17 cellular contexts compared by ENCODE assay signal in the genomic region with DNA sequence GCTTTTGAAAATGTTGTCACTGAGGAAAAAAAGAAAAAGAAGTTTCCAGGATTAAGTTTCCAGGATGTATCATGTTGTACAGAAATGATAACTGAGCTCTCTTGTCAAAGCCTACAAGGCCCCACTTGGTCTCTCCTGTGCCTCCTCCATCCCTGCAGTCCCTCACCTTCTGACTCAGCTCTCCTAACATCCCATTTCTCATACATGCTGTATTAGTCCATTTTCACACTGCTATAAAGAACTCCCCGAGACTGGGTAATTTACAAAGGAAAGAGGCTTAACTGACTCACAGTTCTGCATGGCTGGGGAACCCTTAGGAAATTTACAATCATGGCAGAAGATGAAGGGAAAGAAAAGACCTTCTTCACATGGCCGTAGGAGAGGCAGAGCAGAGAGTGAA. TPM values are rescaled to one million over a fixed set of nuclear protein-coding genes. Genes with fewer than 3 reads are reported as not detected.
DNase-seq lines count a peak whose midpoint lies in the region; ATAC-seq, FAIRE-seq and TF ChIP-seq lines count a peak whose summit lies in the region.
"Had no signal": no experiment of that assay in that cellular context is flagged by ENCODE, and none has a peak within 500 bp of the region (broad histone marks: within the 10 kb centered on the region; RNA-seq: fewer than 3 reads in every experiment).

No MANE protein-coding gene starts in this region.

- peaks cover 69% of the 10 kb centered on the region for H3F3A ChIP-seq in GM23248 (ENCODE audit: insufficient read depth)

- H3K4me3 ChIP-seq in GM23248 (no peak overlapping the region), skeletal muscle satellite cell (ENCODE audit: low read length) (no peak overlapping the region), dorsolateral prefrontal cortex (no peak overlapping the region)
- H3K4me3 ChIP-seq: HAP-1, PC-9 had no signal

- 32 to 48% methylated on average over 2 of the region's 2 CpGs for WGBS in GM23248 (ENCODE audit: low coverage in 1 of 2, low lambda C conversion rate in 2 of 2, missing lambda C conversion rate in 2 of 2), 2 experiments

- H3K4me2 ChIP-seq in GM23248 (ENCODE audit: unreplicated experiment) = no peak overlapping the region
- H3K4me2 ChIP-seq in skeletal muscle satellite cell (ENCODE audit: low read length) = peak overlapping the region; percentile 6
- H3K4me2 ChIP-seq: PC-9 had no signal

- TF ChIP-seq CTCF in dorsolateral prefrontal cortex (IDR thresholded peaks at IDR 0.05 in 54 of 56, conservative IDR thresholded peaks at IDR 0.05 in 2 of 56; ENCODE audit: low read depth in 1 of 56, partially characterized antibody in 56 of 56) = no peak

- H3K27me3 ChIP-seq in GM23248 (replicated peaks; ENCODE audit: insufficient read depth) (no peaks in the 10 kb centered on the region), skeletal muscle satellite cell (ENCODE audit: control insufficient read depth, insufficient read depth, low read length) (no peaks in the 10 kb centered on the region), dorsolateral prefrontal cortex (peaks cover 0 to 1% (median 0%) of the 10 kb centered on the region in 45 donors)

- no peaks in the 10 kb centered on the region for H4K20me1 ChIP-seq in GM23248 (ENCODE audit: insufficient read depth)

- FAIRE-seq in RCC 7860 (lab: Jason Lieb, UNC) = peak; percentile 70

- intact Hi-C loops in dorsolateral prefrontal cortex (cut with DNase I) = no loop called here

- H3K4me1 ChIP-seq in GM23248 (ENCODE audit: insufficient read depth) = peaks cover 33% of the 10 kb centered on the region
- H3K4me1 ChIP-seq in skeletal muscle satellite cell (ENCODE audit: control insufficient read depth, insufficient read depth, low read length) = peaks cover 39% of the 10 kb centered on the region
- H3K4me1 ChIP-seq: HAP-1 had no signal

- in situ Hi-C loops in GM23248 (cut with MboI) = no loop called here

- H3K9ac ChIP-seq in GM23248 (no peak overlapping the region), skeletal muscle satellite cell (ENCODE audit: low read depth, low read length) (no peak overlapping the region)

- H3K79me2 ChIP-seq in GM23248 (ENCODE audit: insufficient read depth) = peaks cover 5% of the 10 kb centered on the region

- H3K9me3 ChIP-seq in GM23248 (ENCODE audit: low read depth) (no peaks in the 10 kb centered on the region), skeletal muscle satellite cell (replicated peaks; ENCODE audit: low read length) (no peaks in the 10 kb centered on the region)
- H3K9me3 ChIP-seq: HAP-1 had no signal

- DNase-seq in GM23248 (peak; percentile 70), RCC 7860 (ENCODE audit: low spot score) (peak; percentile 58), glomerular visceral epithelial cell (ENCODE audit: extremely low spot score) (peak; percentile 61), dorsolateral prefrontal cortex (no peak)
- DNase-seq: ACHN, AML-193, KG1, NCI-H1092, NCI-H146, NCI-H2081 treated with DMSO at 0.1 percent for 48 hours, NCI-H510A treated with DMSO at 0.1 percent for 48 hours, PC-9 had no signal

- ATAC-seq in GM21360 (IDR thresholded peaks at IDR 0.05; ENCODE audit: unreplicated experiment) (no peak), GM21528 (IDR thresholded peaks at IDR 0.05; ENCODE audit: low FRiP score, unreplicated experiment) (no peak)

- H3K27ac ChIP-seq in GM23248 (peak overlapping the region; percentile 71), dorsolateral prefrontal cortex (no peak overlapping the region)
- H3K27ac ChIP-seq: PC-9 had no signal

- H3K36me3 ChIP-seq in GM23248 (ENCODE audit: low read depth) (peaks cover 21% of the 10 kb centered on the region), skeletal muscle satellite cell (ENCODE audit: insufficient read depth, low read length) (peaks cover 5% of the 10 kb centered on the region)
- H3K36me3 ChIP-seq: HAP-1 had no signal

- no peak overlapping the region for H2AFZ ChIP-seq in GM23248
- H2AFZ ChIP-seq: PC-9 had no signal

- H3K9me2 ChIP-seq in GM23248 (ENCODE audit: insufficient read depth) = no peaks in the 10 kb centered on the region

RNA-seq across cellular contexts. Expression of a gene that starts 3.8 kb away (rescaled TPM):
- 21.1 and 25.9 TPM in 2 replicates for total RNA-seq in GM23248 (2014; rRNA removed; shearing (Covaris generic))
- 5.1 and 5.4 TPM in 2 replicates for polyA plus RNA-seq in GM23248 (2016; fragmentation: Nextera tagmentation; extraction: Ambion mirVana)
- total RNA-seq in skeletal muscle satellite cell (2012; rRNA removed) = 6.1 and 12.7 TPM in 2 replicates
- 100 to 1,000 TPM in 70 of 120 experiments, 10 to 100 TPM in 50; 46.2 to 154 (median 103) TPM for total RNA-seq in dorsolateral prefrontal cortex
- polyA plus RNA-seq: CD14-positive monocyte had no signal

Comparison
In these comparisons a context has a peak if more than half of its experiments do, and no peak if none do; other contexts are left out.
1. DNase-seq: peak in GM23248 (single experiment), RCC 7860 (single experiment) and glomerular visceral epithelial cell (single experiment); none in dorsolateral prefrontal cortex (0 of 10).